Comparison of ENCODE assay signal across 8 cellular contexts in the genomic region with DNA sequence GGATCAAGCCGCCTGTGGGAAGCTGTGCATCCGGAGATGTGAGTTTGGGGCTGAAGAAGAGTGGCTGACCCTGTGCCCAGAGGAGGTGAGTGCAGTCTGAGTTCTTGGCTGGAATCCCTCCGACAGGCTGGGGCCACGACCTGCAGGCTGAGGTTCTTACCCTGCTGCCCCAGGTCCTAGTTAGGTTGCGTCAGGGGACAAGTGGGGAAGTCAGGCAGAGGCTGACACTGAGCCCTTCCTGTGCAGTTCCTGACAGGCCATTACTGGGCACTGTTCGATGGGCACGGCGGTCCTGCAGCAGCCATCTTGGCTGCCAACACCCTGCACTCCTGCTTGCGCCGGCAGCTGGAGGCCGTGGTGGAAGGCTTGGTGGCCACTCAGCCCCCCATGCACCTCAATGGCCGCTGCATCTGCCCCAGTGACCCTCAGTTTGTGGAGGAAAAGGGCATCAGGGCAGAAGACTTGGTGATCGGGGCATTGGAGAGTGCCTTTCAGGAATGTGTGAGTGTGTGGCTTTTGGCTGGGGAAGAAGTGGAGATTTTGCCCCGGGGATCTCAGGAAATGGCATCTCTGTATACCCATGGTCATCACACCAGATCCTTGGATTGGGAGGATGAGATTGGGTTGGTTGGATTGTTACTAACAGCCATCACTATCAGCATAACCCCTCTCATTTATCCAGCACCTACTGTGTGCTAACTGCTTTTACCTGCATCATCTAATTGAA. TPM values are rescaled to one million over a fixed set of nuclear protein-coding genes. Genes with fewer than 3 reads are reported as not detected.
A peak's percentile ranks its signal among the peaks of the same experiment; 100 is the strongest.
DNase-seq lines count a peak whose midpoint lies in the region; ATAC-seq and TF ChIP-seq lines count a peak whose summit lies in the region.

No MANE protein-coding gene starts in this region.

- H3K4me1 ChIP-seq in OCI-LY3 (ENCODE audit: low read length) = peaks cover 44% of the 10 kb centered on the region
- H3K4me1 ChIP-seq in osteoblast (ENCODE audit: insufficient read depth, low read length) = peaks cover 9% of the 10 kb centered on the region

- H3K27me3 ChIP-seq in OCI-LY3 (ENCODE audit: low read depth, low read length) (no peaks in the 10 kb centered on the region), osteoblast (ENCODE audit: insufficient read depth, low read length) (no peaks in the 10 kb centered on the region)

- no peaks in the 10 kb centered on the region for H3K79me2 ChIP-seq in OCI-LY3 (ENCODE audit: low read length)
- H3K79me2 ChIP-seq in osteoblast (ENCODE audit: insufficient read depth, low read length) = no peaks in the 10 kb centered on the region

- ATAC-seq in GM19395 (IDR thresholded peaks at IDR 0.05; ENCODE audit: unreplicated experiment) (no peak), HG02623 (IDR thresholded peaks at IDR 0.05; ENCODE audit: unreplicated experiment) (no peak), HG02981 (IDR thresholded peaks at IDR 0.05; ENCODE audit: unreplicated experiment) (no peak)

- H4K20me1 ChIP-seq in OCI-LY3 (ENCODE audit: insufficient read depth, low read length) (0 out of 2 replicates have a peak, but pooled peaks cover 9% of the 10 kb centered on the region), osteoblast (ENCODE audit: insufficient read depth, low read length) (peaks cover 12% of the 10 kb centered on the region)

- no peak overlapping the region for H3K9ac ChIP-seq in OCI-LY3 (ENCODE audit: low read length)

- H3K36me3 ChIP-seq in OCI-LY3 (replicated peaks; ENCODE audit: low read depth, low read length) (peaks cover 16% of the 10 kb centered on the region), osteoblast (ENCODE audit: insufficient read depth, low read length) (peaks cover 4% of the 10 kb centered on the region)

- H3K27ac ChIP-seq in OCI-LY3 (ENCODE audit: low read length) (no peak overlapping the region), osteoblast (ENCODE audit: low read depth, low read length) (no peak overlapping the region)

- DNase-seq in CD1c-positive myeloid dendritic cell (ENCODE audit: extremely low spot score) = peak; percentile 71
- DNase-seq in ecto neural progenitor cell (ENCODE audit: low spot score) = peak; percentile 46
- peak; percentile 83 for DNase-seq in osteoblast (ENCODE audit: insufficient read length, low spot score, missing footprints)
- no peak for DNase-seq in AG08396 (ENCODE audit: low spot score)

- peak overlapping the region; percentile 85 for H3K4me2 ChIP-seq in OCI-LY3 (ENCODE audit: low read length)
- peak overlapping the region; percentile 84 for H3K4me2 ChIP-seq in osteoblast (ENCODE audit: insufficient read depth, low read length)

- H2AFZ ChIP-seq in OCI-LY3 (ENCODE audit: low read depth, low read length) (no peak overlapping the region), osteoblast (ENCODE audit: low read length) (no peak overlapping the region)

- peak overlapping the region; percentile 79; the same call in 1 of the 2 replicates for H3K4me3 ChIP-seq in OCI-LY3 (ENCODE audit: low read length)
- peak overlapping the region; percentile 76 for H3K4me3 ChIP-seq in osteoblast (ENCODE audit: insufficient read depth, low read length)

- TF ChIP-seq CTCF in OCI-LY3 (IDR thresholded peaks at IDR 0.05; ENCODE audit: low read depth, low read length) = no peak
- no peak for TF ChIP-seq CTCF in osteoblast (IDR thresholded peaks at IDR 0.05; ENCODE audit: extremely low read depth, low read depth, low read length)

- H3K9me3 ChIP-seq in OCI-LY3 (ENCODE audit: insufficient read depth, low read length) = 0 out of 2 replicates have a peak, but pooled peaks cover 4% of the 10 kb centered on the region
- H3K9me3 ChIP-seq in osteoblast (ENCODE audit: low read depth, low read length) = no peaks in the 10 kb centered on the region

RNA-seq across cellular contexts. Expression of a gene that starts 1.3 kb away (rescaled TPM):
- 23.9 and 28.2 TPM in 2 replicates for total RNA-seq in osteoblast

RNA-seq across cellular contexts. Expression of a gene that starts 7.9 kb away (rescaled TPM):
- total RNA-seq in osteoblast = 115 and 138 TPM in 2 replicates

RNA-seq across cellular contexts. Expression of a gene that starts 21.4 kb away (rescaled TPM):
- not detected in 2 replicates for total RNA-seq in osteoblast

RNA-seq across cellular contexts. Expression of a gene that starts 31.6 kb away (rescaled TPM):
- total RNA-seq in osteoblast = 54.2 and 58.3 TPM in 2 replicates

RNA-seq across cellular contexts. Expression of a gene that starts 40.7 kb away (rescaled TPM):
- total RNA-seq in osteoblast = 13.8 and 15.0 TPM in 2 replicates
